8 cellular contexts compared by ENCODE assay signal in genomic region chr6:143536866-143537691, GRCh38. TPM values are rescaled to one million over a fixed set of nuclear protein-coding genes. Genes with fewer than 3 reads are reported as not detected.
DNase-seq lines count a peak whose midpoint lies in the region; ATAC-seq and TF ChIP-seq lines count a peak whose summit lies in the region.

No MANE protein-coding gene starts in this region.

- H3K27ac ChIP-seq in ectodermal cell (ENCODE audit: insufficient read depth, low read depth, low read length, poor library complexity, severe bottlenecking) (no peak overlapping the region), lower lobe of right lung (peak overlapping the region; percentile 64)

- ATAC-seq in HG02885 (IDR thresholded peaks at IDR 0.05; ENCODE audit: poor library complexity, unreplicated experiment), result peak; percentile 65
- peak; percentile 81 to 86 for ATAC-seq in lower lobe of right lung

- H3K4me3 ChIP-seq in ectodermal cell (ENCODE audit: insufficient read depth, low read depth, low read length) (peak overlapping the region; percentile 49), lower lobe of right lung (peak overlapping the region; percentile 71)

- WGBS in ectodermal cell, 2 experiments, result 1% methylated on average over 100 to 103 of the region's 103 CpGs

- H3K9me3 ChIP-seq in ectodermal cell (ENCODE audit: control insufficient read depth, low read length) (no peaks in the 10 kb centered on the region), lower lobe of right lung (no peaks in the 10 kb centered on the region)

- H3K4me1 ChIP-seq in ectodermal cell (ENCODE audit: control insufficient read depth, insufficient read depth, low read length) (no peaks in the 10 kb centered on the region), lower lobe of right lung (peaks cover 16% of the 10 kb centered on the region)

- intact Hi-C loops in lower lobe of right lung (cut with DNase I), result no loop called here

- H3K27me3 ChIP-seq in ectodermal cell (ENCODE audit: control insufficient read depth, insufficient read depth, low read length, poor library complexity, severe bottlenecking) (peaks cover 33% of the 10 kb centered on the region), lower lobe of right lung (ENCODE audit: low read depth) (no peaks in the 10 kb centered on the region)

- DNase-seq in NCI-H1417 (lab: John Stamatoyannopoulos, UW) (peak; percentile 15 to 74 (median 74)), NCI-H1417 treated with DMSO at 0.1 percent for 48 hours (lab: John Stamatoyannopoulos, UW) (no peak), NCI-H226 (peak; percentile 10), lower lobe of right lung (peak; percentile 82)
- peak; percentile 49 to 63 for DNase-seq in activated CD4-positive, alpha-beta T cell treated with anti-CD3 and anti-CD28 coated beads, Interleukin-2, amount 50 U/mL, for 4 hours
- DNase-seq in stimulated activated CD8-positive, alpha-beta memory T cell treated with anti-CD3 and anti-CD28 coated beads, Interleukin-12 subunit alpha, Interleukin-12 subunit beta, amount 100 ng/mL, for 4 hours (ENCODE audit: low read depth), result peak; percentile 45

- no peaks in the 10 kb centered on the region for H3K36me3 ChIP-seq in ectodermal cell (ENCODE audit: control insufficient read depth, insufficient read depth, low read length)
- H3K36me3 ChIP-seq in lower lobe of right lung, result no peaks in the 10 kb centered on the region

- peak; percentile 56 for TF ChIP-seq CTCF in lower lobe of right lung (IDR thresholded peaks at IDR 0.05)

RNA-seq across cellular contexts. Expression of gene FUCA2, which starts 25.6 kb away (rescaled TPM):
- 42.3 TPM for polyA plus RNA-seq in ectodermal cell (2013, experiment 1 of 4)
- 36.4 TPM for polyA plus RNA-seq in ectodermal cell (2013, experiment 2 of 4)
- 31.4 TPM for polyA plus RNA-seq in ectodermal cell (2013, experiment 3 of 4)
- 33.2 TPM for polyA plus RNA-seq in ectodermal cell (2013, experiment 4 of 4)
- 53.1 TPM for total RNA-seq in lower lobe of right lung
